8 cellular contexts compared by ENCODE assay signal in the genomic region with DNA sequence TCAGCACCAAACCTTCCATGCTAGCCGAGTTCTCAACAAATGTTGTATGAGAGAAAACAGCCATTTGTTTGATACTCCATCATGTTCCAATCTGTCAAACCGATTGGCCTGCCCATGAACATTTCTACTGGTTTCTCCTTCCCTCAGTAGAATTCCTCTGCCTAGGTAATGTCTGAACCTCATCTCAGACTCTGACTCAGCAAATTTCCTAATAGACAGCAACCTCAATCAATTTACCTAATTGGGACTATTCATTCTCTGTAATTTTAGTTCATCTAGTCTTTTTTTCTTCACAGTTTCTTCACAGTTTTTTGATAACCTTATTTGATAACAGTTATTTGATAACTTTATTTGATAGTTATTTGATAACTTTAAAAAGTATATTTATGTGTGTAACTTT.
"Had no signal": no experiment of that assay in that cellular context is flagged by ENCODE, and none has a peak within 500 bp of the region (broad histone marks: within the 10 kb centered on the region; RNA-seq: fewer than 3 reads in every experiment).

No MANE protein-coding gene starts in this region.

- FAIRE-seq: H54, HTR-8/SVneo had no signal

- DNase-seq: GM23248, GOT3, H9, HCEC 1CT, KBM-7 had no signal

- H2AFZ ChIP-seq: GM23248 had no signal

- H3K27ac ChIP-seq: GM23248, KMS-11 had no signal

- H3K9ac ChIP-seq: GM23248, KMS-11 had no signal

- H3K4me2 ChIP-seq: KMS-11 had no signal

- H3K27ac Mint-ChIP-seq: H9 had no signal

- H3K4me3 Mint-ChIP-seq: H9 had no signal

- H3K4me3 ChIP-seq: GM23248 had no signal
